ENCODE assay signal across 24 cellular contexts in genomic region chr10:53447576-53447975, GRCh38.
A peak's percentile ranks its signal among the peaks of the same experiment; 100 is the strongest.
DNase-seq lines count a peak whose midpoint lies in the region; ATAC-seq and TF ChIP-seq lines count a peak whose summit lies in the region.
"Had no signal": no experiment of that assay in that cellular context is flagged by ENCODE, and none has a peak within 500 bp of the region (broad histone marks: within the 10 kb centered on the region; RNA-seq: fewer than 3 reads in every experiment).

No MANE protein-coding gene starts in this region.

- TF ChIP-seq CTCF in heart right ventricle (IDR thresholded peaks at IDR 0.05), result no peak
- TF ChIP-seq CTCF in endodermal cell (conservative IDR thresholded peaks at IDR 0.05), result no peak
- no peak for TF ChIP-seq CTCF in activated CD8-positive, alpha-beta T cell treated with anti-CD3 and anti-CD28 coated beads for 36 hours (IDR thresholded peaks at IDR 0.05)

- peak overlapping the region; percentile 10 for H2BK120ac ChIP-seq in trophoblast cell (ENCODE audit: insufficient read depth, low read length, poor library complexity)

- no peak for ATAC-seq in Right ventricle myocardium inferior
- ATAC-seq in heart right ventricle, result no peak
- ATAC-seq in aorta (ENCODE audit: low FRiP score), result peak; percentile 22
- ATAC-seq in activated CD8-positive, alpha-beta T cell treated with anti-CD3 and anti-CD28 coated beads for 36 hours, result no peak
- ATAC-seq: A549; CD8-positive, alpha-beta T cell; GM12878 had no signal

- H3K27ac Mint-ChIP-seq in endodermal cell, result no peak overlapping the region
- no peak overlapping the region for H3K27ac Mint-ChIP-seq in activated CD8-positive, alpha-beta T cell treated with anti-CD3 and anti-CD28 coated beads for 36 hours
- H3K27ac Mint-ChIP-seq: B cell; CD4-positive, alpha-beta T cell; CD8-positive, alpha-beta T cell had no signal

- 79 to 90% methylated on average over 1 of the region's 1 CpG for WGBS in heart right ventricle, 2 donors
- 83 to 86% methylated on average over 1 of the region's 1 CpG for WGBS in endodermal cell (ENCODE audit: insufficient coverage in 1 of 2, insufficient read length in 1 of 2), 2 experiments
- no CpG with 5 or more reads among the region's 1 CpG for WGBS in trophoblast cell (ENCODE audit: extremely low coverage, insufficient coverage, insufficient read length)
- 82 to 86% methylated on average over 1 of the region's 1 CpG for WGBS in aorta, 2 donors

- H3K23ac ChIP-seq in trophoblast cell (ENCODE audit: low read length), result no peak overlapping the region

- CTCF ChIA-PET in activated CD8-positive, alpha-beta T cell treated with anti-CD3 and anti-CD28 coated beads for 36 hours (lab: Charles Lee), result no interaction called here

- no peak overlapping the region for H2BK5ac ChIP-seq in trophoblast cell (ENCODE audit: low read depth, low read length, poor library complexity)

- H3K4me3 ChIP-seq in heart right ventricle (no peak overlapping the region), endodermal cell (ENCODE audit: low read length) (peak overlapping the region; percentile 42), trophoblast cell (ENCODE audit: low read depth, low read length) (peak overlapping the region; percentile 17), aorta (ENCODE audit: low read length in 2 of 2) (no peak overlapping the region)
- H3K4me3 ChIP-seq: A549; BLaER1 treated with 17β-estradiol and CSF1 and Interleukin-3, amounts not matched to agents 10 nM and 100 nM; GM12878 had no signal

- H3K9me3 Mint-ChIP-seq in endodermal cell, result peaks cover 31% of the 10 kb centered on the region
- peaks cover 6% of the 10 kb centered on the region for H3K9me3 Mint-ChIP-seq in activated CD8-positive, alpha-beta T cell treated with anti-CD3 and anti-CD28 coated beads for 36 hours

- H4K91ac ChIP-seq in trophoblast cell (ENCODE audit: low read depth, low read length), result peak overlapping the region; percentile 53

- no peak overlapping the region for H4K12ac ChIP-seq in trophoblast cell (ENCODE audit: low read depth, low read length)

- H3K4me2 ChIP-seq in trophoblast cell (ENCODE audit: low read length), result no peak overlapping the region
- H3K4me2 ChIP-seq: A549; BLaER1 treated with 17β-estradiol and CSF1 and Interleukin-3, amounts not matched to agents 10 nM and 100 nM had no signal

- H3K79me2 ChIP-seq in trophoblast cell (ENCODE audit: control insufficient read depth, insufficient read depth, low read length, poor library complexity), result no peaks in the 10 kb centered on the region

- H3K9me3 ChIP-seq in heart right ventricle (peaks cover 0 to 8% (median 0%) of the 10 kb centered on the region in 11 donors), endodermal cell (ENCODE audit: control insufficient read depth, low read length) (peaks cover 30% of the 10 kb centered on the region), trophoblast cell (ENCODE audit: insufficient read depth, low read depth, low read length) (peaks cover 7% of the 10 kb centered on the region), aorta (ENCODE audit: control insufficient read depth, low read length) (no peaks in the 10 kb centered on the region)
- H3K9me3 ChIP-seq: A549 had no signal

- H3K9ac ChIP-seq in endodermal cell (ENCODE audit: extremely low read depth, low read length, poor library complexity, severe bottlenecking), result no peak overlapping the region
- no peak overlapping the region for H3K9ac ChIP-seq in trophoblast cell (ENCODE audit: low read length)
- H3K9ac ChIP-seq: BLaER1 treated with 17β-estradiol and CSF1 and Interleukin-3, amounts not matched to agents 10 nM and 100 nM had no signal

- peak overlapping the region; percentile 33 for H2AK5ac ChIP-seq in trophoblast cell (ENCODE audit: low read length)

- H3K27me3 ChIP-seq in heart right ventricle (no peaks in the 10 kb centered on the region), endodermal cell (ENCODE audit: control insufficient read depth, insufficient read depth, low read length, poor library complexity, severe bottlenecking) (no peaks in the 10 kb centered on the region), trophoblast cell (ENCODE audit: insufficient read depth, low read length) (no peaks in the 10 kb centered on the region), aorta (ENCODE audit: control insufficient read depth in 1 of 2, insufficient read depth in 2 of 2, low read length in 1 of 2) (no peaks in the 10 kb centered on the region)
- H3K27me3 ChIP-seq: BLaER1 treated with 17β-estradiol and CSF1 and Interleukin-3, amounts not matched to agents 10 nM and 100 nM had no signal

- H3K27me3 Mint-ChIP-seq in endodermal cell (ENCODE audit: insufficient read depth), result no peaks in the 10 kb centered on the region
- no peaks in the 10 kb centered on the region for H3K27me3 Mint-ChIP-seq in activated CD8-positive, alpha-beta T cell treated with anti-CD3 and anti-CD28 coated beads for 36 hours
- H3K27me3 Mint-ChIP-seq: B cell; CD4-positive, alpha-beta T cell had no signal

- no peaks in the 10 kb centered on the region for H3K4me1 ChIP-seq in heart right ventricle
- no peaks in the 10 kb centered on the region for H3K4me1 ChIP-seq in endodermal cell (ENCODE audit: control insufficient read depth, insufficient read depth, low read length)
- no peaks in the 10 kb centered on the region for H3K4me1 ChIP-seq in trophoblast cell (ENCODE audit: control insufficient read depth in 1 of 2, insufficient read depth in 2 of 2, low read length in 2 of 2)
- H3K4me1 ChIP-seq in aorta (ENCODE audit: control insufficient read depth in 1 of 2, insufficient read depth in 2 of 2, low read length in 2 of 2), result no peaks in the 10 kb centered on the region
- H3K4me1 ChIP-seq: A549; BLaER1 treated with 17β-estradiol and CSF1 and Interleukin-3, amounts not matched to agents 10 nM and 100 nM; Caco-2 had no signal

- H2AFZ ChIP-seq in trophoblast cell (ENCODE audit: insufficient read depth, low read length, poor library complexity), result no peak overlapping the region

- POLR2A ChIA-PET in activated CD8-positive, alpha-beta T cell treated with anti-CD3 and anti-CD28 coated beads for 36 hours (lab: Charles Lee), result no interaction called here

- no peaks in the 10 kb centered on the region for H3K36me3 ChIP-seq in heart right ventricle
- H3K36me3 ChIP-seq in endodermal cell (ENCODE audit: control insufficient read depth, insufficient read depth, low read length), result no peaks in the 10 kb centered on the region
- H3K36me3 ChIP-seq in trophoblast cell (ENCODE audit: control insufficient read depth in 1 of 2, insufficient read depth in 2 of 2, low read length in 2 of 2), result peaks cover 0 to 5% of the 10 kb centered on the region in 2 experiments
- no peaks in the 10 kb centered on the region for H3K36me3 ChIP-seq in aorta (ENCODE audit: control insufficient read depth in 1 of 2, insufficient read depth in 2 of 2, low read length in 1 of 2)
- H3K36me3 ChIP-seq: BLaER1 treated with 17β-estradiol and CSF1 and Interleukin-3, amounts not matched to agents 10 nM and 100 nM had no signal

- H3K27ac ChIP-seq in heart right ventricle (no peak overlapping the region), endodermal cell (ENCODE audit: low read depth, low read length) (no peak overlapping the region), trophoblast cell (ENCODE audit: low read depth, low read length) (no peak overlapping the region), aorta (ENCODE audit: low read depth in 1 of 2, low read length in 2 of 2) (no peak overlapping the region)
- H3K27ac ChIP-seq: 22Rv1; A549; BLaER1 treated with 17β-estradiol and CSF1 and Interleukin-3, amounts not matched to agents 10 nM and 100 nM; C4-2B had no signal

- peak overlapping the region; percentile 1 for H3K18ac ChIP-seq in trophoblast cell (ENCODE audit: low read length)

- H3K36me3 Mint-ChIP-seq in endodermal cell (ENCODE audit: low read depth), result peaks cover 11% of the 10 kb centered on the region
- H3K36me3 Mint-ChIP-seq in activated CD8-positive, alpha-beta T cell treated with anti-CD3 and anti-CD28 coated beads for 36 hours (ENCODE audit: low read depth), result no peaks in the 10 kb centered on the region
- H3K36me3 Mint-ChIP-seq: CD8-positive, alpha-beta T cell had no signal

- no peak overlapping the region for H3K4ac ChIP-seq in trophoblast cell (ENCODE audit: low read depth, low read length)

- peak overlapping the region; percentile 1 for H3K14ac ChIP-seq in trophoblast cell (ENCODE audit: low read length)

- intact Hi-C loops in Right ventricle myocardium inferior (cut with DNase I) (no loop called here), heart right ventricle (cut with DNase I) (no loop called here), aorta (cut with DNase I) (no loop called here)
- intact Hi-C loops in activated CD8-positive, alpha-beta T cell treated with anti-CD3 and anti-CD28 coated beads for 36 hours (cut with micrococcal nuclease), result no loop called here

- peak overlapping the region; percentile 31 for H4K8ac ChIP-seq in trophoblast cell (ENCODE audit: low read depth, low read length)

- H3K4me3 Mint-ChIP-seq in endodermal cell, result no peak overlapping the region
- H3K4me3 Mint-ChIP-seq in activated CD8-positive, alpha-beta T cell treated with anti-CD3 and anti-CD28 coated beads for 36 hours, result no peak overlapping the region
- H3K4me3 Mint-ChIP-seq: B cell; CD4-positive, alpha-beta T cell; CD8-positive, alpha-beta T cell had no signal

- H3K4me1 Mint-ChIP-seq in endodermal cell, result no peaks in the 10 kb centered on the region
- no peaks in the 10 kb centered on the region for H3K4me1 Mint-ChIP-seq in activated CD8-positive, alpha-beta T cell treated with anti-CD3 and anti-CD28 coated beads for 36 hours (ENCODE audit: low read depth)
- H3K4me1 Mint-ChIP-seq: B cell had no signal

- peak overlapping the region; percentile 21 for H2BK12ac ChIP-seq in trophoblast cell (ENCODE audit: low read length)

- peaks cover 8% of the 10 kb centered on the region for H3K79me1 ChIP-seq in trophoblast cell (ENCODE audit: low read length)

- DNase-seq in Right ventricle myocardium inferior (ENCODE audit: missing footprints) (peak; percentile 15), heart right ventricle (no peak), endodermal cell (no peak), trophoblast cell (no peak), aorta (no peak), T1000 (lab: John Stamatoyannopoulos, UW) (no peak)
- no peak for DNase-seq in activated CD8-positive, alpha-beta T cell treated with anti-CD3 and anti-CD28 coated beads for 36 hours
- DNase-seq in activated CD8-positive, alpha-beta memory T cell treated with anti-CD3 and anti-CD28 coated beads, Interleukin-2, amount 50 U/mL, for 48 hours, result no peak
- DNase-seq: AML-193; Caco-2; Calu3; CD4-positive, alpha-beta T cell; CD8-positive, alpha-beta T cell; DMS153; DMS79; DND-41; EL; GDM1 had no signal

Comparison
In these comparisons a context has a peak if more than half of its experiments do, and no peak if none do; other contexts are left out.
1. H3K4me3 ChIP-seq: peak in endodermal cell (single experiment) and trophoblast cell (single experiment); none in heart right ventricle (0 of 10) and aorta (0 of 2).